Comparison of ENCODE assay signal across 18 cellular contexts in genomic region chr16:75922250-75922649, GRCh38.
A peak's percentile ranks its signal among the peaks of the same experiment; 100 is the strongest.
DNase-seq lines count a peak whose midpoint lies in the region.
"Had no signal": no experiment of that assay in that cellular context is flagged by ENCODE, and none has a peak within 500 bp of the region (broad histone marks: within the 10 kb centered on the region; RNA-seq: fewer than 3 reads in every experiment).

No MANE protein-coding gene starts in this region.

- DNase-seq in NCI-H146 (lab: John Stamatoyannopoulos, UW) (peak; percentile 16), NCI-H146 treated with DMSO at 0.1 percent for 48 hours (lab: John Stamatoyannopoulos, UW; ENCODE audit: unreplicated experiment) (no peak), NCI-H82 (lab: John Stamatoyannopoulos, UW) (peak; percentile 17), NCI-H82 treated with DMSO at 0.1 percent for 48 hours (lab: John Stamatoyannopoulos, UW; ENCODE audit: unreplicated experiment) (no peak), amniotic epithelial cell (ENCODE audit: low read depth) (peak; percentile 54), fibroblast of peridontal ligament (ENCODE audit: extremely low read depth) (peak; percentile 40), COR-L47 (lab: John Stamatoyannopoulos, UW) (no peak)
- DNase-seq in activated CD4-positive, alpha-beta T cell treated with anti-CD3 and anti-CD28 coated beads for 48 hours, result no peak
- DNase-seq: AML-193; CD4-positive, alpha-beta T cell; CD8-positive, alpha-beta T cell; DMS 273 treated with DMSO at 0.1 percent for 48 hours; DMS153; DMS53; DMS79; DND-41; EL; GDM1 had no signal

Comparison
In these comparisons a context has a peak if more than half of its experiments do, and no peak if none do; other contexts are left out.
1. DNase-seq: peak in NCI-H146 (single experiment), NCI-H82 (single experiment), amniotic epithelial cell (single experiment) and fibroblast of peridontal ligament (single experiment); none in NCI-H146 treated with DMSO at 0.1 percent for 48 hours (single experiment), NCI-H82 treated with DMSO at 0.1 percent for 48 hours (single experiment), activated CD4-positive, alpha-beta T cell treated with anti-CD3 and anti-CD28 coated beads for 48 hours (single experiment) and COR-L47 (single experiment).